ENCODE assay signal across 7 cellular contexts in the genomic region with DNA sequence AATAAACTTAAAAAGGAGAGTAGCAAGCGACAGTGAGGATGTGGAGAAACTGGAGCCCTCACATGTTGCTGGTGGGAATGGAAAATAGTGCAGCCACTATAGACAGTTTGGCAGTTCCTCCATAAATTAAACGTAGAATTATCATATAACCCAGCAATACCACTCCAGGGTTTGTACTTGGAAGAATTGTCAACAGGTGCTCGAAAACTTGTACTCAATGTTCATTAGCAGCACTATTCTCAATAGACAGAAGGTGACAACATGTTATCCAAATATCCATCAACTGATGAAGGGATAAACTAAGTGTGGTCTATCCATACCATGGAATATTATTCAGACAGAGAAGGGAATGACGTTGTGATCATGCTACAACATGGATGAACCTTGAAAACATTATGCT.
"Had no signal": no experiment of that assay in that cellular context is flagged by ENCODE, and none has a peak within 500 bp of the region (broad histone marks: within the 10 kb centered on the region; RNA-seq: fewer than 3 reads in every experiment).

No MANE protein-coding gene starts in this region.

- H3K4me3 Mint-ChIP-seq: IgD-negative memory B cell had no signal

- H3K9me3 Mint-ChIP-seq: IgD-negative memory B cell had no signal

- FAIRE-seq: HepG2, HTR-8/SVneo, K562 had no signal

- ATAC-seq: HepG2, K562 had no signal

- H3K27ac Mint-ChIP-seq: IgD-negative memory B cell had no signal

- H3K27ac ChIP-seq: HL-60 had no signal

- H3K4me3 ChIP-seq: K562 had no signal

- DNase-seq: IMR-90, KBM-7 had no signal

- H3K27me3 Mint-ChIP-seq: IgD-negative memory B cell had no signal
